Comparison of ENCODE assay signal across 11 cellular contexts in the genomic region with DNA sequence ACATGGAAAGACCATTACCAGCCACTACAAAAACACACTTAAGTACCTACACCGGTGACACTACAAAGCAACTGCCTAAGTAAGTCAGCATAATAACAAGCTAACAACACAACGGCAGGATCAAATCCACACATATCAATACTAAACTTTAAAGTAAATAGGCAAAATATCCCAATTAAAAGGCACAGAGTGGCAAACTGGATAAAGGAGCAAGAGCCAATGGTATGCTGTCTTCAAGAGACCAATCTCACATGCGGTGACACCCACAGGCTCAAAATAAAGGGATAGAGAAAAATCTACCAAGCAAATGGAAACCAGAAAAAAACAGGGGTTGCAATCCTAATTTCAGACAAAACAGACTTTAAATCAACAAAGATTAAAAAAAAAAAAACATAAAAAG.
"Had no signal": no experiment of that assay in that cellular context is flagged by ENCODE, and none has a peak within 500 bp of the region (broad histone marks: within the 10 kb centered on the region; RNA-seq: fewer than 3 reads in every experiment).

No MANE protein-coding gene starts in this region.

- H3K27ac Mint-ChIP-seq: GM23338, H9, HFFc6 had no signal

- H3K4me3 Mint-ChIP-seq: GM23338, H9, HFFc6 had no signal

- DNase-seq: GM23248, GOT3, H7, H9, HCEC 1CT, HFFc6 had no signal

- H3K4me3 ChIP-seq: GM23248, GM23338, HAP-1 had no signal

- H3K4me1 ChIP-seq: HAP-1 had no signal

- H3K36me3 ChIP-seq: HAP-1 had no signal

- H3K27ac ChIP-seq: GM23248 had no signal

- H3K4me2 ChIP-seq: GM23338 had no signal

- ATAC-seq: GM23338, HCT116 had no signal

- H2AFZ ChIP-seq: GM23248, GM23338 had no signal

- H3K9ac ChIP-seq: GM23248 had no signal

- H3K4me1 Mint-ChIP-seq: GM23338, H9 had no signal

- FAIRE-seq: H1, H54 had no signal
